In genomic region chr16:87829988-87830672, GRCh38 we compare ENCODE assay signal across 1 cellular context.
TF ChIP-seq lines count a peak whose summit lies in the region.

No MANE protein-coding gene starts in this region.

TF ChIP-seq in K562, 482 proteins besides CTCF, POLR2A, EP300 and RAD21:
- no peak for TF ChIP-seq DIDO1 (tag; IDR thresholded peaks at IDR 0.05; ENCODE audit: low read depth)
- no peak for TF ChIP-seq PCBP2 (IDR thresholded peaks at IDR 0.05; ENCODE audit: low read depth, low read length, poor library complexity, severe bottlenecking)
- TF ChIP-seq MEIS2 (IDR thresholded peaks at IDR 0.05; ENCODE audit: partially characterized antibody), result no peak
- 0 out of 2 replicates have a peak, but pooled peaks have one; percentile 5 for TF ChIP-seq CBX1 (IDR thresholded peaks at IDR 0.05; ENCODE audit: low read depth)
- no peak for TF ChIP-seq TCF7 (IDR thresholded peaks at IDR 0.05; ENCODE audit: borderline replicate concordance)
TF ChIP-seq in K562: peak in this region for 1.
